Comparison of ENCODE assay signal across 11 cellular contexts in genomic region chr6:118663993-118664985, GRCh38. TPM values are rescaled to one million over a fixed set of nuclear protein-coding genes. Genes with fewer than 3 reads are reported as not detected.
A peak's percentile ranks its signal among the peaks of the same experiment; 100 is the strongest.
DNase-seq lines count a peak whose midpoint lies in the region; ATAC-seq, FAIRE-seq and TF ChIP-seq lines count a peak whose summit lies in the region.
"Had no signal": no experiment of that assay in that cellular context is flagged by ENCODE, and none has a peak within 500 bp of the region (broad histone marks: within the 10 kb centered on the region; RNA-seq: fewer than 3 reads in every experiment).

No MANE protein-coding gene starts in this region.

- no peaks in the 10 kb centered on the region for H3K9me3 ChIP-seq in GM12878 (replicated peaks; ENCODE audit: control insufficient read depth, insufficient read depth, low read length)
- no peaks in the 10 kb centered on the region for H3K9me3 ChIP-seq in skeletal muscle tissue (ENCODE audit: control insufficient read depth in 3 of 3, low read length in 3 of 3)
- no peaks in the 10 kb centered on the region for H3K9me3 ChIP-seq in sigmoid colon
- H3K9me3 ChIP-seq: A549 had no signal

- SMC1A ChIA-PET in GM12878 (lab: Charles Lee; ENCODE audit: uncharacterized antibody, unreplicated experiment), result interaction anchor here (0.8 to 1.6 kb wide), 3 partner anchors 9 to 99 kb away, joined by 3 to 4 read pairs (median 3); no protein-coding TSS in a partner anchor

- DNase-seq in NCI-H345 (lab: John Stamatoyannopoulos, UW), result peak; percentile 17
- no peak for DNase-seq in NCI-H345 treated with DMSO at 0.1 percent for 48 hours (lab: John Stamatoyannopoulos, UW; ENCODE audit: unreplicated experiment)
- no peak for DNase-seq in GM12878 (ENCODE audit: low read depth, low spot score)
- no peak for DNase-seq in sigmoid colon
- DNase-seq in left colon, result no peak
- no peak for DNase-seq in DMS153 treated with DMSO at 0.1 percent for 48 hours (lab: John Stamatoyannopoulos, UW; ENCODE audit: unreplicated experiment)
- DNase-seq: IMR-90; stimulated activated CD4-positive, alpha-beta T cell treated with anti-CD3 and anti-CD28 coated beads, Interleukin-2, amount 100 ng/mL, for 24 hours had no signal

- BruUV-seq in GM12878 (replicated peaks; lab: Mats Ljungman, UMichigan), result no TSS peak

- POLR2A ChIA-PET in GM12878 (lab: Charles Lee), result no interaction called here

- TF ChIP-seq EP300 in GM12878 (IDR thresholded peaks at IDR 0.05; ENCODE audit: borderline replicate concordance in 1 of 2, control insufficient read depth in 1 of 2, low read depth in 2 of 2, low read length in 2 of 2) (no peak), sigmoid colon (IDR thresholded peaks at IDR 0.05) (no peak)

- 42% methylated on average over 10 of the region's 10 CpGs for whole genome bisulfite sequencing in GM12878 (ENCODE audit: insufficient coverage, insufficient replicate concordance, low lambda C conversion rate, missing lambda C conversion rate)
- 67 to 68% methylated on average over 10 of the region's 10 CpGs for WGBS in sigmoid colon, 2 donors

- peaks cover 3% of the 10 kb centered on the region; the same call in 1 of the 2 replicates for H3K4me1 ChIP-seq in GM12878 (ENCODE audit: control insufficient read depth, insufficient read depth, low read length)
- peaks cover 42 to 51% (median 47%) of the 10 kb centered on the region in 3 donors for H3K4me1 ChIP-seq in skeletal muscle tissue (ENCODE audit: control insufficient read depth in 3 of 3, insufficient read depth in 3 of 3, low read length in 3 of 3)
- H3K4me1 ChIP-seq in sigmoid colon, result peaks cover 0 to 5% (median 0%) of the 10 kb centered on the region in 4 donors
- H3K4me1 ChIP-seq: A549 had no signal

- H3K27me3 ChIP-seq in GM12878 (replicated peaks in 1 of 2; ENCODE audit: control insufficient read depth in 2 of 2, insufficient read depth in 2 of 2, low read length in 1 of 2) (no peaks in the 10 kb centered on the region), skeletal muscle tissue (ENCODE audit: control insufficient read depth in 3 of 3, insufficient read depth in 3 of 3, low read length in 3 of 3) (no peaks in the 10 kb centered on the region), sigmoid colon (no peaks in the 10 kb centered on the region)

- peak overlapping the region; percentile 56 for H3K4me3 ChIP-seq in GM12878
- peak overlapping the region; percentile 62 to 74 (median 72) for H3K4me3 ChIP-seq in skeletal muscle tissue (ENCODE audit: low read length in 3 of 3)
- no peak overlapping the region for H3K4me3 ChIP-seq in sigmoid colon
- H3K4me3 ChIP-seq: A549 had no signal

- no peaks in the 10 kb centered on the region for H3K79me2 ChIP-seq in GM12878 (ENCODE audit: control insufficient read depth, insufficient read depth, low read length)

- H3K36me3 ChIP-seq in GM12878 (ENCODE audit: control insufficient read depth in 2 of 2, insufficient read depth in 2 of 2, low read length in 1 of 2) (no peaks in the 10 kb centered on the region), skeletal muscle tissue (ENCODE audit: control insufficient read depth in 3 of 3, insufficient read depth in 3 of 3, low read length in 3 of 3) (no peaks in the 10 kb centered on the region), sigmoid colon (no peaks in the 10 kb centered on the region)

- H3K27ac ChIP-seq in GM12878 (ENCODE audit: control insufficient read depth, insufficient read depth) (peak overlapping the region; percentile 51), skeletal muscle tissue (ENCODE audit: low read depth, low read length) (peak overlapping the region; percentile 80), sigmoid colon (no peak overlapping the region)
- H3K27ac ChIP-seq: A549 had no signal

- peak; percentile 71 for FAIRE-seq in GM12878 (lab: Jason Lieb, UNC)
- FAIRE-seq: A549 had no signal

- peak; percentile 47 for ATAC-seq in HG02798 (IDR thresholded peaks at IDR 0.05; ENCODE audit: poor library complexity, unreplicated experiment)
- ATAC-seq in GM12878, result peak; percentile 61
- ATAC-seq in left colon, result no peak
- ATAC-seq: A549 had no signal

- CTCF ChIA-PET in GM12878 (lab: Yijun Ruan, JAX), result interaction anchor here (1.1 kb wide), 1 partner anchor 113 kb away, joined by 4 read pairs; no protein-coding TSS in a partner anchor

- in situ Hi-C loops in GM12878 (cut with MboI), result no loop called here

- no peaks in the 10 kb centered on the region for H4K20me1 ChIP-seq in GM12878 (ENCODE audit: control insufficient read depth, insufficient read depth)

- peak overlapping the region; percentile 73 for H3K4me2 ChIP-seq in GM12878 (ENCODE audit: control insufficient read depth, insufficient read depth)
- H3K4me2 ChIP-seq: A549 had no signal

- no peak for TF ChIP-seq RAD21 in GM12878 (IDR thresholded peaks at IDR 0.05; ENCODE audit: insufficient read depth, low read depth, low read length)

- RAD21 ChIA-PET in GM12878 (lab: Charles Lee; ENCODE audit: unreplicated experiment), result interaction anchor here (0.8 to 1.4 kb wide), 2 partner anchors 13 to 46 kb away, joined by 3 read pairs; partner anchors contain the start of gene CEP85L

- intact Hi-C loops in GM12878 (cut with micrococcal nuclease; ENCODE audit: unreplicated experiment) (no loop called here), sigmoid colon (cut with DNase I) (no loop called here), left colon (cut with DNase I, micrococcal nuclease) (no loop called here)

- H3K9ac ChIP-seq in GM12878 (ENCODE audit: control insufficient read depth, insufficient read depth, low read length) (peak overlapping the region; percentile 59), skeletal muscle tissue (ENCODE audit: low read depth in 1 of 3, low read length in 3 of 3) (peak overlapping the region; percentile 67 to 78 (median 75))

- TF ChIP-seq CTCF in GM12878 (IDR thresholded peaks at IDR 0.05 in 2 of 3, conservative IDR thresholded peaks at IDR 0.05 in 1 of 3; ENCODE audit: control insufficient read depth in 2 of 3, extremely low read depth in 1 of 3, insufficient read depth in 1 of 3, low read depth in 3 of 3, low read length in 3 of 3) (no peak), sigmoid colon (IDR thresholded peaks at IDR 0.05) (no peak)

- TF ChIP-seq POLR2A in GM12878 (IDR thresholded peaks at IDR 0.05; ENCODE audit: low read depth, low read length) (no peak), sigmoid colon (IDR thresholded peaks at IDR 0.05) (no peak)

- H2AFZ ChIP-seq in GM12878 (ENCODE audit: control insufficient read depth, low read depth, low read length), result peak overlapping the region; percentile 89

TF ChIP-seq in GM12878, 131 proteins besides CTCF, POLR2A, EP300 and RAD21:
- TF ChIP-seq CREM (IDR thresholded peaks at IDR 0.05; ENCODE audit: low read depth), result no peak
- TF ChIP-seq NFIC (IDR thresholded peaks at IDR 0.05; ENCODE audit: low read depth, low read length), result peak; percentile 44; the same call in 1 of the 2 replicates
- peak; percentile 26; the same call in 1 of the 2 replicates for TF ChIP-seq RUNX3 (IDR thresholded peaks at IDR 0.05; ENCODE audit: low read length)

RNA-seq across cellular contexts. Expression of gene CEP85L, which starts 12.9 kb away (rescaled TPM):
- 57.2 and 58.3 TPM in 2 replicates for total RNA-seq in GM12878 (2013; cell fraction: nucleolus; rRNA removed)
- total RNA-seq in GM12878 (2014; rRNA removed), result 7.1 and 8.1 TPM in 2 replicates
- total RNA-seq in GM12878 (2014; rRNA removed; fragmentation: Illumina TruSeq; extraction: Trizol), result 10.4 and 11.0 TPM in 2 replicates
- total RNA-seq in GM12878 (2021), result 8.7 and 9.1 TPM in 2 replicates
- polyA plus RNA-seq in GM12878 (2011; ENCODE audit: low read depth), result 3.6 TPM
- 10.9 and 14.4 TPM in 2 replicates for polyA plus RNA-seq in GM12878 (2011; rRNA removed)
- polyA plus RNA-seq in GM12878 (2011; cell fraction: cytosol; rRNA removed), result 2.9 and 3.0 TPM in 2 replicates
- polyA plus RNA-seq in GM12878 (2011; cell fraction: nucleus; rRNA removed), result 11.1 and 17.3 TPM in 2 replicates
- polyA plus RNA-seq in GM12878 (2012), result 4.0 and 4.5 TPM in 2 replicates
- polyA plus RNA-seq in GM12878 (2014; fragmentation: Illumina TruSeq; extraction: Trizol), result 4.8 and 6.5 TPM in 2 replicates
- 1 to 10 TPM; 1.8 to 3.7 TPM for polyA plus RNA-seq in GM12878 (2014; fragmentation: Nextera tagmentation; extraction: Ambion mirVana)
- 3.1 and 4.2 TPM in 2 replicates for polyA plus RNA-seq in GM12878 (2014; rRNA removed)
- polyA plus RNA-seq in GM12878 (2016; fragmentation: Nextera tagmentation; extraction: Ambion mirVana), result 1 to 10 TPM; 7.1 to 8.8 TPM
- polyA minus RNA-seq in GM12878 (2011; rRNA and poly(A)+ RNA removed), result 38.6 and 84.4 TPM in 2 replicates
- 7.9 and 8.6 TPM in 2 replicates for polyA minus RNA-seq in GM12878 (2011; cell fraction: cytosol; rRNA and poly(A)+ RNA removed)
- polyA minus RNA-seq in GM12878 (2011; cell fraction: nucleus; rRNA and poly(A)+ RNA removed), result 39.0 and 55.6 TPM in 2 replicates
- total RNA-seq in skeletal muscle tissue, result 42.3 TPM
- total RNA-seq in sigmoid colon, result 10 to 100 TPM; 12.8 to 17.4 (median 15.6) TPM
- 1 to 10 TPM in 1 of 3 donors, under 1 TPM in 2; 0.23 to 2.9 (median 0.60) TPM for polyA plus RNA-seq in sigmoid colon
- total RNA-seq in left colon, result 1 to 10 TPM; 2.7 to 6.2 TPM

Comparison
In these comparisons a context has a peak if more than half of its experiments do, and no peak if none do; other contexts are left out.
1. H3K27ac ChIP-seq: peak in GM12878 (single experiment) and skeletal muscle tissue (single experiment); none in sigmoid colon (0 of 4).
2. H3K4me3 ChIP-seq: peak in GM12878 (single experiment) and skeletal muscle tissue (3 of 3); none in sigmoid colon (0 of 4).